ENCODE assay signal across 8 cellular contexts in genomic region chr10:21515581-21516269, GRCh38. TPM values are rescaled to one million over a fixed set of nuclear protein-coding genes. Genes with fewer than 3 reads are reported as not detected.
DNase-seq lines count a peak whose midpoint lies in the region; ATAC-seq and TF ChIP-seq lines count a peak whose summit lies in the region.

No MANE protein-coding gene starts in this region.

- no peak overlapping the region for H3K27ac Mint-ChIP-seq in activated naive CD4-positive, alpha-beta T cell treated with anti-CD3 and anti-CD28 coated beads for 36 hours
- H3K27ac Mint-ChIP-seq in activated naive CD4-positive, alpha-beta T cell treated with anti-CD3 and anti-CD28 coated beads, Interleukin-2, amount 50 U/mL, for 72 hours = no peak overlapping the region
- no peak overlapping the region for H3K27ac Mint-ChIP-seq in memory B cell

- H3K27me3 ChIP-seq in breast epithelium (peaks cover 0 to 16% of the 10 kb centered on the region in 2 donors), upper lobe of left lung (peaks cover 0 to 15% (median 6%) of the 10 kb centered on the region in 4 donors)

- H3K36me3 Mint-ChIP-seq in activated naive CD4-positive, alpha-beta T cell treated with anti-CD3 and anti-CD28 coated beads for 36 hours (ENCODE audit: low read depth) = no peaks in the 10 kb centered on the region
- no peaks in the 10 kb centered on the region for H3K36me3 Mint-ChIP-seq in activated naive CD4-positive, alpha-beta T cell treated with anti-CD3 and anti-CD28 coated beads, Interleukin-2, amount 50 U/mL, for 72 hours
- H3K36me3 Mint-ChIP-seq in memory B cell = no peaks in the 10 kb centered on the region

- H3K4me3 ChIP-seq in breast epithelium (peak overlapping the region; percentile 54 to 76 (median 66)), upper lobe of left lung (peak overlapping the region in 3 of 4 donors; percentile 52 to 67 (median 53))

- peak overlapping the region; percentile 36 to 81 for H3K27ac ChIP-seq in breast epithelium
- peak overlapping the region in 3 of 4 donors; percentile 28 to 83 (median 75) for H3K27ac ChIP-seq in upper lobe of left lung

- no peak for DNase-seq in activated naive CD4-positive, alpha-beta T cell treated with anti-CD3 and anti-CD28 coated beads for 36 hours
- no peak for DNase-seq in activated naive CD4-positive, alpha-beta T cell treated with anti-CD3 and anti-CD28 coated beads, Interleukin-2, amount 50 U/mL, for 72 hours (ENCODE audit: low spot score in 2 of 2)
- DNase-seq in breast epithelium (ENCODE audit: low spot score in 2 of 2) (no peak), memory B cell (ENCODE audit: low spot score in 2 of 2) (no peak), upper lobe of left lung (no peak), NCI-H524 (lab: John Stamatoyannopoulos, UW) (no peak), NCI-H1105 treated with DMSO at 0.1 percent for 48 hours (lab: John Stamatoyannopoulos, UW) (no peak), NCI-H774 (lab: John Stamatoyannopoulos, UW) (no peak)

- no peaks in the 10 kb centered on the region for H3K36me3 ChIP-seq in breast epithelium
- H3K36me3 ChIP-seq in upper lobe of left lung = no peaks in the 10 kb centered on the region

- H3K9me3 Mint-ChIP-seq in activated naive CD4-positive, alpha-beta T cell treated with anti-CD3 and anti-CD28 coated beads for 36 hours = no peaks in the 10 kb centered on the region
- no peaks in the 10 kb centered on the region for H3K9me3 Mint-ChIP-seq in activated naive CD4-positive, alpha-beta T cell treated with anti-CD3 and anti-CD28 coated beads, Interleukin-2, amount 50 U/mL, for 72 hours
- H3K9me3 Mint-ChIP-seq in memory B cell = no peaks in the 10 kb centered on the region

- H3K4me1 ChIP-seq in breast epithelium (peaks cover 0 to 6% of the 10 kb centered on the region in 2 donors), upper lobe of left lung (peaks cover 18 to 50% (median 30%) of the 10 kb centered on the region in 4 donors)

- H3K4me1 Mint-ChIP-seq in activated naive CD4-positive, alpha-beta T cell treated with anti-CD3 and anti-CD28 coated beads for 36 hours (ENCODE audit: low read depth) = peaks cover 36% of the 10 kb centered on the region
- H3K4me1 Mint-ChIP-seq in memory B cell = peaks cover 18% of the 10 kb centered on the region

- TF ChIP-seq EP300 in upper lobe of left lung (IDR thresholded peaks at IDR 0.05) = no peak

- no peak for TF ChIP-seq CTCF in breast epithelium (IDR thresholded peaks at IDR 0.05)
- TF ChIP-seq CTCF in upper lobe of left lung (IDR thresholded peaks at IDR 0.05) = no peak

- TF ChIP-seq POLR2A in breast epithelium (IDR thresholded peaks at IDR 0.05) (no peak), upper lobe of left lung (IDR thresholded peaks at IDR 0.05) (no peak)

- no peak for ATAC-seq in activated naive CD4-positive, alpha-beta T cell treated with anti-CD3 and anti-CD28 coated beads, Interleukin-2, amount 50 U/mL, for 72 hours
- ATAC-seq in memory B cell (ENCODE audit: low read depth) (no peak), upper lobe of left lung (ENCODE audit: low FRiP score in 2 of 2) (no peak)

- H3K4me3 Mint-ChIP-seq in activated naive CD4-positive, alpha-beta T cell treated with anti-CD3 and anti-CD28 coated beads for 36 hours = peak overlapping the region; percentile 70
- H3K4me3 Mint-ChIP-seq in memory B cell = peak overlapping the region; percentile 66

- H3K9me3 ChIP-seq in breast epithelium = no peaks in the 10 kb centered on the region
- no peaks in the 10 kb centered on the region for H3K9me3 ChIP-seq in upper lobe of left lung

- intact Hi-C loops in activated naive CD4-positive, alpha-beta T cell treated with anti-CD3 and anti-CD28 coated beads for 36 hours (cut with micrococcal nuclease) = loop anchor here (1.0 to 5.0 kb wide), 3 partner anchors 19 to 802 kb away; partner anchors contain the start of gene COMMD3
- intact Hi-C loops in breast epithelium (cut with DNase I; ENCODE audit: low total_unique reads) = loop anchor here (10.0 kb wide), 1 partner anchor 1671 kb away; no protein-coding TSS in a partner anchor

- CTCF ChIA-PET in activated naive CD4-positive, alpha-beta T cell treated with anti-CD3 and anti-CD28 coated beads for 36 hours (lab: Charles Lee) = interaction anchor here (1.3 to 2.2 kb wide), 3 partner anchors 10 to 20 kb away, joined by 3 to 8 read pairs (median 4); partner anchors contain the start of gene SKIDA1

- 47 to 62% methylated on average over 9 to 12 of the region's 12 CpGs for WGBS in upper lobe of left lung, 2 donors

- H3K27me3 Mint-ChIP-seq in activated naive CD4-positive, alpha-beta T cell treated with anti-CD3 and anti-CD28 coated beads for 36 hours (ENCODE audit: low read depth) = peaks cover 74% of the 10 kb centered on the region
- peaks cover 20% of the 10 kb centered on the region for H3K27me3 Mint-ChIP-seq in memory B cell

RNA-seq across cellular contexts. Expression of gene SKIDA1, which starts 9.8 kb away (rescaled TPM):
- under 1 TPM in 1 of 2 experiments, not detected in 1; 0.10 TPM for total RNA-seq in activated naive CD4-positive, alpha-beta T cell treated with anti-CD3 and anti-CD28 coated beads for 36 hours
- under 1 TPM in 1 of 2 donors, not detected in 1; 0.54 TPM for total RNA-seq in activated naive CD4-positive, alpha-beta T cell treated with anti-CD3 and anti-CD28 coated beads, Interleukin-2, amount 50 U/mL, for 72 hours
- total RNA-seq in breast epithelium (1 to 10 TPM in 1 of 3 donors, under 1 TPM in 2; 0.59 to 1.4 (median 0.98) TPM), upper lobe of left lung (1 to 10 TPM in 2 of 6 donors, under 1 TPM in 4; under 0.01 to 1.6 (median 0.86) TPM)

RNA-seq across cellular contexts. Expression of gene MLLT10, which starts 18.3 kb away (rescaled TPM):
- 10 to 100 TPM; 23.0 to 23.7 TPM for total RNA-seq in activated naive CD4-positive, alpha-beta T cell treated with anti-CD3 and anti-CD28 coated beads for 36 hours
- 10 to 100 TPM; 20.1 to 46.4 TPM for total RNA-seq in activated naive CD4-positive, alpha-beta T cell treated with anti-CD3 and anti-CD28 coated beads, Interleukin-2, amount 50 U/mL, for 72 hours
- total RNA-seq in breast epithelium (10 to 100 TPM; 45.6 to 74.6 (median 58.0) TPM), upper lobe of left lung (10 to 100 TPM; 40.1 to 63.9 (median 53.9) TPM)
